In the genomic region with DNA sequence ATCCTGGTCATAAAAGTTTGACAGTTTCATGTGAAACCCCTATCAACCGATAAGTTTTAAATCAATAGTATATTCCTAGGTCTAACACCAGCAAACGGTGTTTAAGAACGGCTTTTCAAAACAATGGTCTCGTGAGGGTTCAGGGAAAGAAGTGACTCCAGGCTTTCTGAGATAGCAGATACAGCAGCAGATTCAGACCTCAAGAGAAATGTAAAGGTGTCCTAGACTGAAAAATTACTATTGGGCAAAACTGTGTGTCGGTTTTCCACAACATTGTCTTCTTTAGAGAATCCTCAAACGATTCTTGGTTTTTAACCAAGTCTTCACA, we compare ENCODE assay signal across 8 cellular contexts. TPM values are rescaled to one million over a fixed set of nuclear protein-coding genes. Genes with fewer than 3 reads are reported as not detected.
DNase-seq lines count a peak whose midpoint lies in the region; ATAC-seq and TF ChIP-seq lines count a peak whose summit lies in the region.

No MANE protein-coding gene starts in this region.

- no peak for ATAC-seq in CD8-positive, alpha-beta T cell
- no peak for ATAC-seq in central memory CD8-positive, alpha-beta T cell (replicated peaks; ENCODE audit: extremely low read depth, poor library complexity, severe bottlenecking)
- no peak for ATAC-seq in GM19452 (IDR thresholded peaks at IDR 0.05; ENCODE audit: unreplicated experiment)

- DNase-seq in CD8-positive, alpha-beta T cell: no peak
- no peak for DNase-seq in LNCaP clone FGC (ENCODE audit: low read depth)
- DNase-seq in central memory CD8-positive, alpha-beta T cell (ENCODE audit: low spot score in 2 of 2): no peak
- DNase-seq in T-helper 9 cell: no peak
- DNase-seq in SKM-1 treated with dmso at 0.1 percent for 144 hours (lab: John Stamatoyannopoulos, UW; ENCODE audit: unreplicated experiment): no peak
- DNase-seq in activated CD8-positive, alpha-beta memory T cell treated with anti-CD3 and anti-CD28 coated beads for 24 hours: no peak

- H3K27ac Mint-ChIP-seq in CD8-positive, alpha-beta T cell: peak overlapping the region; percentile 97
- H3K27ac Mint-ChIP-seq in central memory CD8-positive, alpha-beta T cell (ENCODE audit: low read depth): peak overlapping the region; percentile 93

- peak overlapping the region; percentile 92 for H3K27ac ChIP-seq in CD8-positive, alpha-beta T cell (ENCODE audit: low read depth, low read length)

- peaks cover 15% of the 10 kb centered on the region for H3K36me3 Mint-ChIP-seq in CD8-positive, alpha-beta T cell
- H3K36me3 Mint-ChIP-seq in central memory CD8-positive, alpha-beta T cell (ENCODE audit: insufficient read depth): peaks cover 23% of the 10 kb centered on the region

- CTCF ChIA-PET in CD8-positive, alpha-beta T cell (lab: Charles Lee): interaction anchor here (0.6 to 1.9 kb wide), 3 partner anchors 48 to 803 kb away, joined by 3 to 7 read pairs (median 3); no protein-coding TSS in a partner anchor

- H3K9me3 Mint-ChIP-seq in CD8-positive, alpha-beta T cell: no peaks in the 10 kb centered on the region
- H3K9me3 Mint-ChIP-seq in central memory CD8-positive, alpha-beta T cell: no peaks in the 10 kb centered on the region

- no peak for TF ChIP-seq CTCF in CD8-positive, alpha-beta T cell (IDR thresholded peaks at IDR 0.05)
- no peak for TF ChIP-seq CTCF in LNCaP clone FGC (IDR thresholded peaks at IDR 0.05; ENCODE audit: control insufficient read depth, extremely low read depth, insufficient read depth)

- peak overlapping the region; percentile 93 for H3K4me3 ChIP-seq in CD8-positive, alpha-beta T cell (ENCODE audit: low read depth, low read length)
- H3K4me3 ChIP-seq in LNCaP clone FGC (ENCODE audit: low read depth, low read length) (peak overlapping the region; percentile 86), mononuclear cell (ENCODE audit: low read length) (peak overlapping the region; percentile 96)

- POLR2A ChIA-PET in CD8-positive, alpha-beta T cell (lab: Charles Lee): interaction anchor here (0.7 to 3.3 kb wide), 4 partner anchors 8 to 309 kb away, joined by 3 to 18 read pairs (median 8); a partner anchor contains a TSS

- intact Hi-C loops in CD8-positive, alpha-beta T cell (cut with DNase I, micrococcal nuclease): loop anchor here (5.0 to 10.0 kb wide), 7 partner anchors 40 to 640 kb away; a partner anchor contains a TSS

- H3K4me1 ChIP-seq in CD8-positive, alpha-beta T cell (ENCODE audit: insufficient read depth, low read length): peaks cover 58% of the 10 kb centered on the region
- H3K4me1 ChIP-seq in mononuclear cell (ENCODE audit: insufficient read depth, low read length): peaks cover 59% of the 10 kb centered on the region

- peaks cover 63% of the 10 kb centered on the region for H3K4me1 Mint-ChIP-seq in CD8-positive, alpha-beta T cell (ENCODE audit: low read depth)
- H3K4me1 Mint-ChIP-seq in central memory CD8-positive, alpha-beta T cell: peaks cover 58% of the 10 kb centered on the region

- no peaks in the 10 kb centered on the region for H3K27me3 Mint-ChIP-seq in CD8-positive, alpha-beta T cell (ENCODE audit: low read depth)
- H3K27me3 Mint-ChIP-seq in central memory CD8-positive, alpha-beta T cell: no peaks in the 10 kb centered on the region

- no peaks in the 10 kb centered on the region for H3K9me3 ChIP-seq in CD8-positive, alpha-beta T cell (ENCODE audit: low read length)
- no peaks in the 10 kb centered on the region for H3K9me3 ChIP-seq in mononuclear cell (ENCODE audit: low read depth, low read length)

- H3K27me3 ChIP-seq in CD8-positive, alpha-beta T cell (ENCODE audit: insufficient read depth, low read length): no peaks in the 10 kb centered on the region
- no peaks in the 10 kb centered on the region for H3K27me3 ChIP-seq in mononuclear cell (ENCODE audit: insufficient read depth, low read length)

- peak overlapping the region; percentile 99 for H3K4me3 Mint-ChIP-seq in CD8-positive, alpha-beta T cell
- peak overlapping the region; percentile 88 for H3K4me3 Mint-ChIP-seq in central memory CD8-positive, alpha-beta T cell

- no peaks in the 10 kb centered on the region for H3K36me3 ChIP-seq in CD8-positive, alpha-beta T cell (ENCODE audit: insufficient read depth, low read length)

RNA-seq across cellular contexts. Expression of a gene that starts 1.3 kb away (rescaled TPM):
- total RNA-seq in CD8-positive, alpha-beta T cell: 100 to 1,000 TPM; 111 to 114 TPM
- total RNA-seq in mononuclear cell: 121 TPM
